In the genomic region with DNA sequence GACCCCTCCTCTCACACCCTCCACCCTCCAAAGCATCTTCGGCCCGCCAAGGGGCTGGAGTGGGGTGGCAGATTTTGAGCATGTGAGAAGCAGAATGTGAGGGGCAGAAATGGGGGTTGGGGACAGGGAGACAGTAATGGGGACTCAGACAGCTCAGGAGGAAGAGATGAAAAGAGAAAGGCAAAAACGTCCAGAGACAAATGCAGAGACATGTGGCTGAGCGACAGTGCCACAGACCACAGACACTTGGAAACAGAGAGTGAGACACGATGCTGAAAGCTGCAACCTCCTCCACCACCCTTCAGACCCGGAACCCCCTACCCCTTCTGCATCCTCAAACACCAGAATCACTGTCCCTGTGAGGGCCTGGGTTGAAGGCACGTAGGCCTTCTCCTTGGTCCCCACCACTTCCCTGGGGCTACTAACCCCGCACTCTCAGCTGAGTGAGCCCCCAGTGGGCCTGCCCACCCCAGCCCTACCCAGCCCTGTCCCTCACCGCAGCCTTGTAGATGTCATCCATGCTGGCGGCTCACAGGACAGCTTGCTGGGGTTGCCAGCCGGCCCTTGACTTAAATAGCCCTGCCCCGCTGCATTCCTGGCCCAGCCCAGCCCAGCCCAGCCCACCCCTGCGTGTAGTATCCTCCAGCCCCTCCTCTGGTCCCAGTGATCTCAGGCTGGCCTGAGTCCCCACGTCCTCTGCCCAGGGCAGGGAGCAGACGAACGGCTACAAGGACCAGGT, we compare ENCODE assay signal across 1 cellular context.
TF ChIP-seq lines count a peak whose summit lies in the region.

A gene (minus strand): TSS at position 546 of the 739 bp plus-strand sequence. CDS start 26 bp downstream, at position 520.

TF ChIP-seq in K562, 482 proteins besides CTCF, POLR2A, EP300 and RAD21:
- TF ChIP-seq, protein P1, sequence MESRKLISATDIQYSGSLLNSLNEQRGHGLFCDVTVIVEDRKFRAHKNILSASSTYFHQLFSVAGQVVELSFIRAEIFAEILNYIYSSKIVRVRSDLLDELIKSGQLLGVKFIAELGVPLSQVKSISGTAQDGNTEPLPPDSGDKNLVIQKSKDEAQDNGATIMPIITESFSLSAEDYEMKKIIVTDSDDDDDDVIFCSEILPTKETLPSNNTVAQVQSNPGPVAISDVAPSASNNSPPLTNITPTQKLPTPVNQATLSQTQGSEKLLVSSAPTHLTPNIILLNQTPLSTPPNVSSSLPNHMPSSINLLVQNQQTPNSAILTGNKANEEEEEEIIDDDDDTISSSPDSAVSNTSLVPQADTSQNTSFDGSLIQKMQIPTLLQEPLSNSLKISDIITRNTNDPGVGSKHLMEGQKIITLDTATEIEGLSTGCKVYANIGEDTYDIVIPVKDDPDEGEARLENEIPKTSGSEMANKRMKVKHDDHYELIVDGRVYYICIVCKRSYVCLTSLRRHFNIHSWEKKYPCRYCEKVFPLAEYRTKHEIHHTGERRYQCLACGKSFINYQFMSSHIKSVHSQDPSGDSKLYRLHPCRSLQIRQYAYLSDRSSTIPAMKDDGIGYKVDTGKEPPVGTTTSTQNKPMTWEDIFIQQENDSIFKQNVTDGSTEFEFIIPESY (CRISPR knock-in tag; IDR thresholded peaks at IDR 0.05) = no peak
- TF ChIP-seq, protein P2, sequence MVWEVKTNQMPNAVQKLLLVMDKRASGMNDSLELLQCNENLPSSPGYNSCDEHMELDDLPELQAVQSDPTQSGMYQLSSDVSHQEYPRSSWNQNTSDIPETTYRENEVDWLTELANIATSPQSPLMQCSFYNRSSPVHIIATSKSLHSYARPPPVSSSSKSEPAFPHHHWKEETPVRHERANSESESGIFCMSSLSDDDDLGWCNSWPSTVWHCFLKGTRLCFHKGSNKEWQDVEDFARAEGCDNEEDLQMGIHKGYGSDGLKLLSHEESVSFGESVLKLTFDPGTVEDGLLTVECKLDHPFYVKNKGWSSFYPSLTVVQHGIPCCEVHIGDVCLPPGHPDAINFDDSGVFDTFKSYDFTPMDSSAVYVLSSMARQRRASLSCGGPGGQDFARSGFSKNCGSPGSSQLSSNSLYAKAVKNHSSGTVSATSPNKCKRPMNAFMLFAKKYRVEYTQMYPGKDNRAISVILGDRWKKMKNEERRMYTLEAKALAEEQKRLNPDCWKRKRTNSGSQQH (CRISPR knock-in tag; IDR thresholded peaks at IDR 0.05) = no peak
- TF ChIP-seq DPF2 (IDR thresholded peaks at IDR 0.05) = no peak
- no peak for TF ChIP-seq RBM34 (IDR thresholded peaks at IDR 0.05; ENCODE audit: borderline replicate concordance, insufficient read depth, low read length)
- no peak for TF ChIP-seq SMARCE1 (IDR thresholded peaks at IDR 0.05)
- TF ChIP-seq ZC3H8 (IDR thresholded peaks at IDR 0.05) = no peak
- no peak for TF ChIP-seq GATAD2A (IDR thresholded peaks at IDR 0.05)
- TF ChIP-seq, protein P3, sequence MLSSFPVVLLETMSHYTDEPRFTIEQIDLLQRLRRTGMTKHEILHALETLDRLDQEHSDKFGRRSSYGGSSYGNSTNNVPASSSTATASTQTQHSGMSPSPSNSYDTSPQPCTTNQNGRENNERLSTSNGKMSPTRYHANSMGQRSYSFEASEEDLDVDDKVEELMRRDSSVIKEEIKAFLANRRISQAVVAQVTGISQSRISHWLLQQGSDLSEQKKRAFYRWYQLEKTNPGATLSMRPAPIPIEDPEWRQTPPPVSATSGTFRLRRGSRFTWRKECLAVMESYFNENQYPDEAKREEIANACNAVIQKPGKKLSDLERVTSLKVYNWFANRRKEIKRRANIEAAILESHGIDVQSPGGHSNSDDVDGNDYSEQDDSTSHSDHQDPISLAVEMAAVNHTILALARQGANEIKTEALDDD (IDR thresholded peaks at IDR 0.05) = no peak
- TF ChIP-seq BACH1 (tag; IDR thresholded peaks at IDR 0.05) = no peak
- TF ChIP-seq, protein P4, sequence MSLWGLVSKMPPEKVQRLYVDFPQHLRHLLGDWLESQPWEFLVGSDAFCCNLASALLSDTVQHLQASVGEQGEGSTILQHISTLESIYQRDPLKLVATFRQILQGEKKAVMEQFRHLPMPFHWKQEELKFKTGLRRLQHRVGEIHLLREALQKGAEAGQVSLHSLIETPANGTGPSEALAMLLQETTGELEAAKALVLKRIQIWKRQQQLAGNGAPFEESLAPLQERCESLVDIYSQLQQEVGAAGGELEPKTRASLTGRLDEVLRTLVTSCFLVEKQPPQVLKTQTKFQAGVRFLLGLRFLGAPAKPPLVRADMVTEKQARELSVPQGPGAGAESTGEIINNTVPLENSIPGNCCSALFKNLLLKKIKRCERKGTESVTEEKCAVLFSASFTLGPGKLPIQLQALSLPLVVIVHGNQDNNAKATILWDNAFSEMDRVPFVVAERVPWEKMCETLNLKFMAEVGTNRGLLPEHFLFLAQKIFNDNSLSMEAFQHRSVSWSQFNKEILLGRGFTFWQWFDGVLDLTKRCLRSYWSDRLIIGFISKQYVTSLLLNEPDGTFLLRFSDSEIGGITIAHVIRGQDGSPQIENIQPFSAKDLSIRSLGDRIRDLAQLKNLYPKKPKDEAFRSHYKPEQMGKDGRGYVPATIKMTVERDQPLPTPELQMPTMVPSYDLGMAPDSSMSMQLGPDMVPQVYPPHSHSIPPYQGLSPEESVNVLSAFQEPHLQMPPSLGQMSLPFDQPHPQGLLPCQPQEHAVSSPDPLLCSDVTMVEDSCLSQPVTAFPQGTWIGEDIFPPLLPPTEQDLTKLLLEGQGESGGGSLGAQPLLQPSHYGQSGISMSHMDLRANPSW (CRISPR knock-in tag; IDR thresholded peaks at IDR 0.05) = no peak
- TF ChIP-seq FOXK1 (CRISPR knock-in tag; IDR thresholded peaks at IDR 0.05; ENCODE audit: borderline replicate concordance) = no peak
- TF ChIP-seq, protein P5, sequence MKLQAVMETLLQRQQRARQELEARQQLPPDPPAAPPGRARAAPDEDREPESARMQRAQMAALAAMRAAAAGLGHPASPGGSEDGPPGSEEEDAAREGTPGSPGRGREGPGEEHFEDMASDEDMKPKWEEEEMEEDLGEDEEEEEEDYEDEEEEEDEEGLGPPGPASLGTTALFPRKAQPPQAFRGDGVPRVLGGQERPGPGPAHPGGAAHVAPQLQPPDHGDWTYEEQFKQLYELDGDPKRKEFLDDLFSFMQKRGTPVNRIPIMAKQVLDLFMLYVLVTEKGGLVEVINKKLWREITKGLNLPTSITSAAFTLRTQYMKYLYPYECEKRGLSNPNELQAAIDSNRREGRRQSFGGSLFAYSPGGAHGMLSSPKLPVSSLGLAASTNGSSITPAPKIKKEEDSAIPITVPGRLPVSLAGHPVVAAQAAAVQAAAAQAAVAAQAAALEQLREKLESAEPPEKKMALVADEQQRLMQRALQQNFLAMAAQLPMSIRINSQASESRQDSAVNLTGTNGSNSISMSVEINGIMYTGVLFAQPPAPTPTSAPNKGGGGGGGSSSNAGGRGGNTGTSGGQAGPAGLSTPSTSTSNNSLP (IDR thresholded peaks at IDR 0.05; ENCODE audit: borderline replicate concordance, low read depth, low read length) = no peak
- TF ChIP-seq, protein P6, sequence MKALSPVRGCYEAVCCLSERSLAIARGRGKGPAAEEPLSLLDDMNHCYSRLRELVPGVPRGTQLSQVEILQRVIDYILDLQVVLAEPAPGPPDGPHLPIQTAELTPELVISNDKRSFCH (CRISPR knock-in tag; IDR thresholded peaks at IDR 0.05) = no peak
- TF ChIP-seq, protein P6 (tag; IDR thresholded peaks at IDR 0.05) = no peak
- no peak for TF ChIP-seq SRF (CRISPR knock-in tag; IDR thresholded peaks at IDR 0.05)
- TF ChIP-seq KDM2B (CRISPR knock-in tag; IDR thresholded peaks at IDR 0.05) = no peak
